1 cellular context compared by ENCODE assay signal in genomic region chr11:124732230-124732629, GRCh38.
TF ChIP-seq lines count a peak whose summit lies in the region.

No MANE protein-coding gene starts in this region.

TF ChIP-seq in HepG2, 621 proteins besides CTCF, POLR2A, EP300 and RAD21:
- no peak for TF ChIP-seq NFATC3 (CRISPR knock-in tag; IDR thresholded peaks at IDR 0.05)
